Comparison of ENCODE assay signal across 38 cellular contexts in the genomic region with DNA sequence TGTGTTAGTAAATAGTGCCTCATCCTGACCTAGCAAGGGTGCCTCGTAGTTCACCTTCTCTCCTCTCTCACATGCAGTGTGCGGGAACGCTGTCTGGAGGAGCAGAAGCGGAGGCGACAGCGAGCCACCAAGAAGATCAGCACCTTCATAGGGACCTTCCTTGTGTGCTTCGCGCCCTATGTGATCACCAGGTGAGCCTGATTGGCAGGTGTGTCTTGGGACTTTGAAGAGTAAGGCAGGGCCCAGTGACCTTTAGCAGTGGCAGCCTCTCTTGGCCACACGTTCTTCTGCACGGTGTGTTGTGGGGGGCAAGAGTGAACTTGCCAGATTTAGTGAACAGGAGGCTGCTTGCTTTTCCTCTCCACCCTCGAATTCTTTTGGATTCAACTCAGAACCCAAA. TPM values are rescaled to one million over a fixed set of nuclear protein-coding genes. Genes with fewer than 3 reads are reported as not detected.
"Had no signal": no experiment of that assay in that cellular context is flagged by ENCODE, and none has a peak within 500 bp of the region (broad histone marks: within the 10 kb centered on the region; RNA-seq: fewer than 3 reads in every experiment).

No MANE protein-coding gene starts in this region.

- H3K27ac ChIP-seq: KMS-11 had no signal

- H3K9me3 ChIP-seq: MG63 had no signal

- H3K27me3 ChIP-seq: MG63 had no signal

- H3K9ac ChIP-seq: KMS-11 had no signal

- H3K4me2 ChIP-seq: KMS-11 had no signal

- DNase-seq: Karpas-422, Kasumi-1, KG1, MG63, MM.1S, MV-4-11, NCI-H1048, NCI-H1092, NCI-H1092 treated with DMSO at 0.1 percent for 48 hours, NCI-H1105, NCI-H1105 treated with DMSO at 0.1 percent for 48 hours, NCI-H1417, NCI-H1417 treated with DMSO at 0.1 percent for 48 hours, NCI-H1436, NCI-H1436 treated with DMSO at 0.1 percent for 48 hours, NCI-H146, NCI-H1694, NCI-H1694 treated with DMSO at 0.1 percent for 48 hours, NCI-H187, NCI-H187 treated with DMSO at 0.1 percent for 48 hours, NCI-H1930, NCI-H2029, NCI-H2029 treated with DMSO at 0.1 percent for 48 hours, NCI-H2081, NCI-H2081 treated with DMSO at 0.1 percent for 48 hours, NCI-H2107, NCI-H2171, NCI-H2171 treated with DMSO at 0.1 percent for 48 hours, NCI-H2227 treated with DMSO at 0.1 percent for 48 hours, NCI-H226, NCI-H345, NCI-H446, NCI-H446 treated with DMSO at 0.1 percent for 48 hours had no signal

- H3K4me3 ChIP-seq: MG63 had no signal

- H3K36me3 ChIP-seq: MG63 had no signal

RNA-seq across cellular contexts. Expression of a gene that starts 8.6 kb away (rescaled TPM):
- total RNA-seq: LHCN-M2, M059J, MCF 10A, NCI-H460 had no signal
